ENCODE assay signal across 8 cellular contexts in genomic region chr17:18184143-18185007, GRCh38. TPM values are rescaled to one million over a fixed set of nuclear protein-coding genes. Genes with fewer than 3 reads are reported as not detected.
DNase-seq lines count a peak whose midpoint lies in the region; ATAC-seq and TF ChIP-seq lines count a peak whose summit lies in the region.

No MANE protein-coding gene starts in this region.

- H3K27me3 ChIP-seq in kidney epithelial cell (ENCODE audit: control insufficient read depth, insufficient read depth, low read length) = no peaks in the 10 kb centered on the region

- CTCF ChIA-PET in activated B cell treated with CpG ODN at 0.5 μM for 24 hours (lab: Charles Lee) = interaction anchor here (0.9 to 3.8 kb wide), 2 partner anchors 43 to 46 kb away, joined by 3 to 12 read pairs; no protein-coding TSS in a partner anchor

- intact Hi-C loops in activated B cell treated with CpG ODN at 0.5 μM for 24 hours (cut with micrococcal nuclease) = no loop called here

- no peak for TF ChIP-seq POLR2A in GM18505 (IDR thresholded peaks at IDR 0.05; ENCODE audit: borderline replicate concordance, extremely low read depth, insufficient read depth, insufficient read length)

- peak overlapping the region; percentile 70 to 80 for H3K4me3 ChIP-seq in cardiac fibroblast (replicated peaks in 1 of 2; ENCODE audit: low read depth in 2 of 2, low read length in 2 of 2)
- peak overlapping the region; percentile 83 for H3K4me3 ChIP-seq in kidney epithelial cell (ENCODE audit: low read depth, low read length)

- H3K4me1 Mint-ChIP-seq in activated B cell treated with CpG ODN at 0.5 μM for 24 hours = peaks cover 49% of the 10 kb centered on the region

- H3K4me3 Mint-ChIP-seq in activated B cell treated with CpG ODN at 0.5 μM for 24 hours = peak overlapping the region; percentile 98

- H3K36me3 Mint-ChIP-seq in activated B cell treated with CpG ODN at 0.5 μM for 24 hours (ENCODE audit: low read depth) = peaks cover 26% of the 10 kb centered on the region

- DNase-seq in activated B cell treated with CpG ODN at 0.5 μM for 24 hours (peak; percentile 50), cardiac fibroblast (ENCODE audit: low read depth in 2 of 2) (peak; percentile 31 to 43), kidney epithelial cell (ENCODE audit: low read depth) (no peak), NCI-H446 treated with DMSO at 0.1 percent for 48 hours (lab: John Stamatoyannopoulos, UW) (no peak), COR-L47 (lab: John Stamatoyannopoulos, UW) (no peak)
- DNase-seq in stimulated activated CD4-positive, alpha-beta T cell treated with anti-CD3 and anti-CD28 coated beads, Interleukin-1b, Interleukin-23, amount 100 ng/mL, for 24 hours (ENCODE audit: low read depth in 4 of 4, low spot score in 1 of 4) = peak; percentile 34 to 57 (median 50)

- H3K36me3 ChIP-seq in kidney epithelial cell (ENCODE audit: control insufficient read depth, insufficient read depth, low read length) = no peaks in the 10 kb centered on the region

- no peaks in the 10 kb centered on the region for H3K27me3 Mint-ChIP-seq in activated B cell treated with CpG ODN at 0.5 μM for 24 hours

- H3K9me3 Mint-ChIP-seq in activated B cell treated with CpG ODN at 0.5 μM for 24 hours = no peaks in the 10 kb centered on the region

- H3K27ac Mint-ChIP-seq in activated B cell treated with CpG ODN at 0.5 μM for 24 hours = peak overlapping the region; percentile 99

- POLR2A ChIA-PET in activated B cell treated with CpG ODN at 0.5 μM for 24 hours (lab: Charles Lee) = interaction anchor here (0.6 to 4.2 kb wide), 16 partner anchors 9 to 1648 kb away, joined by 3 to 43 read pairs (median 3); partner anchors contain the start of genes MAPK7, SMCR8 and TOP3A

- ATAC-seq in GM18505 (IDR thresholded peaks at IDR 0.05; ENCODE audit: unreplicated experiment) (peak; percentile 10), HG03460 (IDR thresholded peaks at IDR 0.05; ENCODE audit: unreplicated experiment) (peak; percentile 6), activated B cell treated with CpG ODN at 0.5 μM for 24 hours (ENCODE audit: low read depth) (peak; percentile 6)

- TF ChIP-seq CTCF in activated B cell treated with CpG ODN at 0.5 μM for 24 hours (IDR thresholded peaks at IDR 0.05) (no peak), cardiac fibroblast (IDR thresholded peaks at IDR 0.05; ENCODE audit: low read depth, low read length) (no peak), kidney epithelial cell (IDR thresholded peaks at IDR 0.05; ENCODE audit: insufficient read depth, low read length, poor library complexity, severe bottlenecking) (no peak)

RNA-seq across cellular contexts. Expression of gene ALKBH5, which starts 0.7 kb away (rescaled TPM):
- total RNA-seq in activated B cell treated with CpG ODN at 0.5 μM for 24 hours = 72.8 and 74.6 TPM in 2 replicates
- 103 and 105 TPM in 2 replicates for total RNA-seq in kidney epithelial cell

RNA-seq across cellular contexts. Expression of gene LLGL1, which starts 41.1 kb away (rescaled TPM):
- total RNA-seq in activated B cell treated with CpG ODN at 0.5 μM for 24 hours (9.7 and 10.5 TPM in 2 replicates), kidney epithelial cell (53.7 and 63.1 TPM in 2 replicates)

Comparison
In these comparisons a context has a peak if more than half of its experiments do, and no peak if none do; other contexts are left out.
1. DNase-seq: peak in activated B cell treated with CpG ODN at 0.5 μM for 24 hours (single experiment), cardiac fibroblast (2 of 2) and stimulated activated CD4-positive, alpha-beta T cell treated with anti-CD3 and anti-CD28 coated beads, Interleukin-1b, Interleukin-23, amount 100 ng/mL, for 24 hours (4 of 4); none in kidney epithelial cell (single experiment), NCI-H446 treated with DMSO at 0.1 percent for 48 hours (single experiment) and COR-L47 (single experiment).
2. Peak in every context shown above with its lines, with median percentiles within 50 percentile points of each other: ATAC-seq.